10 cellular contexts compared by ENCODE assay signal in the genomic region with DNA sequence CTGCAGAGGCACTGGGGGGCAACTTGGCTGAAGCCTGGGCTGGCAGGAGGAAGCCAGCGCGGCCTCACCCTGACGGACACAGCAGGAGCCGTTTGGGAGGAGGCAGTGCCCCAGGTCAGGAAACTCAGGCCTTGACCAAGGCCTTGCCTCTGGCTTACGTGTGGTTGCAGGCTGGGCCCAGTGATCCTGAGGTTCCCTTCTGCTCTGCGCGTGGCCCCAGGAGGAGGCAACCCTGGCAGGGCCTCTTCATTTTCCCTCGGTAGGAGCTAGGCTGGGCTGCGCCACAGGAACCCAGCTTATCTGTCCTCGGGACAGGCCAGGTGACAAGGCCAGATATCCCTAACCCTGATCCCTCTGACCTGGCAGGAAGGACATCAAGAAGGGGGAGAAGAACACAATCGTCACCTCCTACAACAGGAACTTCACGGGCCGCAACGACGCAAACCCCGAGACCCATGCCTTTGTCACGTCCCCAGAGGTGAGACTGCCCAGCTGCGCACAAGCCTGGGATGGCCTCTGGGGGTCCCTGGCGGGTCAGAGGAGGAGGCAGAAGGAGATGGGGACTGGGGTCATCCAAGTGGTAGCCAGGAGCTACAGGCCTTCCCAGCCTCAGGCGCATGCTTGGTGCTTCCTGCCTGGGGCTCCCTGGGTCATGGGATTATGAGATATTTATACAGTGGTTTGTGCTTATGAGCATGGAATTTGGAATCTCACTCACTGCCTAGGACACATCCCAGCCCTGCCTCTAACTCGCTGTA. TPM values are rescaled to one million over a fixed set of nuclear protein-coding genes. Genes with fewer than 3 reads are reported as not detected.
A peak's percentile ranks its signal among the peaks of the same experiment; 100 is the strongest.
DNase-seq lines count a peak whose midpoint lies in the region; ATAC-seq and TF ChIP-seq lines count a peak whose summit lies in the region.
"Had no signal": no experiment of that assay in that cellular context is flagged by ENCODE, and none has a peak within 500 bp of the region (broad histone marks: within the 10 kb centered on the region; RNA-seq: fewer than 3 reads in every experiment).

No MANE protein-coding gene starts in this region.

- H3K9me3 Mint-ChIP-seq in CD8-positive, alpha-beta memory T cell, result no peaks in the 10 kb centered on the region
- no peaks in the 10 kb centered on the region for H3K9me3 Mint-ChIP-seq in WTC11

- CTCF ChIA-PET in CD8-positive, alpha-beta memory T cell (lab: Charles Lee), result interaction anchor here (2.0 to 8.5 kb wide), 2 partner anchors 9 to 121 kb away, joined by 7 to 119 read pairs; no protein-coding TSS in a partner anchor
- CTCF ChIA-PET in WTC11 (lab: Charles Lee), result interaction anchor here (0.9 to 3.0 kb wide), 16 partner anchors 9 to 222 kb away, joined by 3 to 44 read pairs (median 4); partner anchors contain the start of genes ACO2, PHF5A, PMM1 and TEF

- H3K4me3 Mint-ChIP-seq in CD8-positive, alpha-beta memory T cell, result peak overlapping the region in 2 of 7 donors; percentile 31 to 40
- H3K4me3 Mint-ChIP-seq in WTC11, result no peak overlapping the region

- peaks cover 12 to 27% (median 16%) of the 10 kb centered on the region in 3 donors for H3K4me1 Mint-ChIP-seq in CD8-positive, alpha-beta memory T cell
- no peaks in the 10 kb centered on the region for H3K4me1 Mint-ChIP-seq in WTC11

- H3K27ac Mint-ChIP-seq in CD8-positive, alpha-beta memory T cell, result peak overlapping the region in 7 of 8 donors; percentile 18 to 85 (median 63)
- H3K27ac Mint-ChIP-seq in WTC11, result peak overlapping the region; percentile 49; the same call in 1 of the 2 replicates

- DNase-seq in CD8-positive, alpha-beta memory T cell, result no peak
- peak; percentile 41 for DNase-seq in WTC11 (ENCODE audit: low spot score)
- peak in 1 of 2 donors; percentile 37 for DNase-seq in cardiac muscle cell (ENCODE audit: low read depth in 1 of 2, low spot score in 1 of 2)
- DNase-seq in retinal pigment epithelial cell (ENCODE audit: low read depth), result peak; percentile 79
- no peak for DNase-seq in midbrain (lab: John Stamatoyannopoulos, UW)
- DNase-seq in omental fat pad (ENCODE audit: low spot score), result no peak

- H3K36me3 ChIP-seq in CD8-positive, alpha-beta memory T cell (ENCODE audit: insufficient read depth, low read length), result peaks cover 16% of the 10 kb centered on the region
- H3K36me3 ChIP-seq in cardiac muscle cell, result peaks cover 60% of the 10 kb centered on the region

- H3K4me3 ChIP-seq in CD8-positive, alpha-beta memory T cell (ENCODE audit: low read length), result no peak overlapping the region
- H3K4me3 ChIP-seq in cardiac muscle cell (no peak overlapping the region), retinal pigment epithelial cell (ENCODE audit: low read length) (no peak overlapping the region)

- peaks cover 0 to 65% (median 2%) of the 10 kb centered on the region in 3 donors for H3K36me3 Mint-ChIP-seq in CD8-positive, alpha-beta memory T cell
- H3K36me3 Mint-ChIP-seq in WTC11, result peaks cover 18% of the 10 kb centered on the region

- TF ChIP-seq CTCF in WTC11 (IDR thresholded peaks at IDR 0.05) (no peak), cardiac muscle cell (IDR thresholded peaks at IDR 0.05; ENCODE audit: low read depth, low read length) (no peak), retinal pigment epithelial cell (conservative IDR thresholded peaks at IDR 0.05; ENCODE audit: low read depth, low read length) (peak; percentile 8), omental fat pad (IDR thresholded peaks at IDR 0.05) (no peak)

- H3K4me1 ChIP-seq in CD8-positive, alpha-beta memory T cell (ENCODE audit: insufficient read depth, low read length), result peaks cover 15% of the 10 kb centered on the region
- no peaks in the 10 kb centered on the region for H3K4me1 ChIP-seq in cardiac muscle cell (ENCODE audit: low read depth)

- peak overlapping the region; percentile 60 for H3K27ac ChIP-seq in CD8-positive, alpha-beta memory T cell (ENCODE audit: low read depth, low read length)
- peak overlapping the region; percentile 45 for H3K27ac ChIP-seq in cardiac muscle cell
- H3K27ac ChIP-seq: KMS-11 had no signal

- ATAC-seq in WTC11 (peak; percentile 50), GM18498 (IDR thresholded peaks at IDR 0.05; ENCODE audit: unreplicated experiment) (no peak), GM19328 (IDR thresholded peaks at IDR 0.05; ENCODE audit: unreplicated experiment) (no peak), omental fat pad (ENCODE audit: low FRiP score) (no peak)
- ATAC-seq: activated CD4-positive, CD25-positive, alpha-beta regulatory T cell treated with anti-CD3 and anti-CD28 coated beads, Interleukin-2, amount 50 U/mL, for 24 hours had no signal

- no peaks in the 10 kb centered on the region for H3K27me3 ChIP-seq in CD8-positive, alpha-beta memory T cell (ENCODE audit: insufficient read depth, low read length, poor library complexity, severe bottlenecking)
- no peaks in the 10 kb centered on the region for H3K27me3 ChIP-seq in cardiac muscle cell

- H3K27me3 Mint-ChIP-seq in CD8-positive, alpha-beta memory T cell, result no peaks in the 10 kb centered on the region
- peaks cover 2% of the 10 kb centered on the region; the same call in 1 of the 2 replicates for H3K27me3 Mint-ChIP-seq in WTC11 (ENCODE audit: low read depth)

- POLR2A ChIA-PET in CD8-positive, alpha-beta memory T cell (lab: Charles Lee), result no interaction called here
- POLR2A ChIA-PET in WTC11 (lab: Charles Lee), result interaction anchor here (1.0 kb wide), 1 partner anchor 55 kb away, joined by 3 read pairs; the partner anchor contains the start of gene ACO2

- no peaks in the 10 kb centered on the region for H3K9me3 ChIP-seq in CD8-positive, alpha-beta memory T cell (ENCODE audit: low read length)
- H3K9me3 ChIP-seq in cardiac muscle cell (ENCODE audit: low read depth), result no peaks in the 10 kb centered on the region

TF ChIP-seq in WTC11, 78 proteins besides CTCF, POLR2A, EP300 and RAD21 (continues in another document):
- TF ChIP-seq ZNF532 (CRISPR knock-in tag; IDR thresholded peaks at IDR 0.05; ENCODE audit: borderline replicate concordance), result no peak

RNA-seq across cellular contexts. Expression of gene POLR3H, which starts 20.6 kb away (rescaled TPM):
- 10 to 100 TPM; 69.9 to 78.7 TPM for total RNA-seq in CD8-positive, alpha-beta memory T cell
- polyA plus RNA-seq in CD8-positive, alpha-beta memory T cell, result 22.6 TPM
- total RNA-seq in WTC11 (2021) (28.8 to 30.8 TPM (median 29.8 TPM) in 3 replicates), cardiac muscle cell (11.4 and 12.5 TPM in 2 replicates), omental fat pad (10 to 100 TPM; 17.0 to 37.7 (median 22.3) TPM)
- 24.7 and 30.9 TPM in 2 replicates for polyA plus RNA-seq in cardiac muscle cell

RNA-seq across cellular contexts. Expression of gene CSDC2, which starts 37.2 kb away (rescaled TPM):
- total RNA-seq in CD8-positive, alpha-beta memory T cell, result not detected
- polyA plus RNA-seq in CD8-positive, alpha-beta memory T cell, result not detected
- total RNA-seq in WTC11 (2021), result 1.1 to 1.9 TPM (median 1.7 TPM) in 3 replicates
- total RNA-seq in cardiac muscle cell, result 4.2 and 4.3 TPM in 2 replicates
- 5.0 and 5.1 TPM in 2 replicates for polyA plus RNA-seq in cardiac muscle cell
- 1 to 10 TPM in 3 of 4 donors, under 1 TPM in 1; 0.32 to 7.8 (median 4.9) TPM for total RNA-seq in omental fat pad

RNA-seq across cellular contexts. Expression of gene ACO2, which starts 54.7 kb away (rescaled TPM):
- 100 to 1,000 TPM; 112 to 114 TPM for total RNA-seq in CD8-positive, alpha-beta memory T cell
- 92.5 TPM for polyA plus RNA-seq in CD8-positive, alpha-beta memory T cell
- total RNA-seq in WTC11 (2021) (98.3 to 104 TPM (median 99.3 TPM) in 3 replicates), cardiac muscle cell (183 and 223 TPM in 2 replicates), omental fat pad (100 to 1,000 TPM; 118 to 151 (median 131) TPM)
- 247 and 328 TPM in 2 replicates for polyA plus RNA-seq in cardiac muscle cell

RNA-seq across cellular contexts. Expression of gene PHF5A, which starts 55.2 kb away (rescaled TPM):
- total RNA-seq in CD8-positive, alpha-beta memory T cell, result 100 to 1,000 TPM; 120 to 125 TPM
- 24.9 TPM for polyA plus RNA-seq in CD8-positive, alpha-beta memory T cell
- total RNA-seq in WTC11 (2021) (93.1 to 99.6 TPM (median 97.9 TPM) in 3 replicates), cardiac muscle cell (32.2 and 42.2 TPM in 2 replicates), omental fat pad (10 to 100 TPM; 35.2 to 46.8 (median 42.3) TPM)
- 25.9 and 26.9 TPM in 2 replicates for polyA plus RNA-seq in cardiac muscle cell

Comparison
In these comparisons a context has a peak if more than half of its experiments do, and no peak if none do; other contexts are left out.
1. DNase-seq: peak in WTC11 (single experiment) and retinal pigment epithelial cell (single experiment); none in CD8-positive, alpha-beta memory T cell (0 of 5), midbrain (single experiment) and omental fat pad (single experiment).